In genomic region chr16:51110618-51111234, GRCh38 we compare ENCODE assay signal across 30 cellular contexts. TPM values are rescaled to one million over a fixed set of nuclear protein-coding genes. Genes with fewer than 3 reads are reported as not detected.
"Had no signal": no experiment of that assay in that cellular context is flagged by ENCODE, and none has a peak within 500 bp of the region (broad histone marks: within the 10 kb centered on the region; RNA-seq: fewer than 3 reads in every experiment).

No MANE protein-coding gene starts in this region.

- FAIRE-seq: keratinocyte, pancreas had no signal

- ATAC-seq: heart right ventricle; left cardiac atrium; left lung; natural killer cell; pancreas; right cardiac atrium; stimulated activated naive B cell treated with anti-CD40 and anti-IgM and Interleukin-4, amounts not matched to agents 10 μg/mL and 1 μg/mL and 100 μg/mL, for 72 hours; stimulated activated naive CD8-positive, alpha-beta T cell treated with anti-CD3 and anti-CD28 coated beads, Interleukin-15, Interleukin-2, amounts not matched to agents 100 U/mL and 50 U/mL, for 24 hours had no signal

- H3K4me3 ChIP-seq: heart right ventricle, left lung, lung, pancreas, prostate gland, sigmoid colon, stomach, testis, thyroid gland, transverse colon, upper lobe of left lung had no signal

- H3K36me3 ChIP-seq: heart right ventricle, left lung, pancreas, prostate gland, sigmoid colon, stomach, thyroid gland, transverse colon, upper lobe of left lung had no signal

- H3K27ac ChIP-seq: heart right ventricle, left lung, pancreas, prostate gland, sigmoid colon, stomach, testis, thyroid gland, transverse colon, upper lobe of left lung had no signal

- H3K4me1 ChIP-seq: left lung, pancreas, prostate gland, sigmoid colon, thyroid gland, upper lobe of left lung had no signal

- DNase-seq: heart right ventricle; hippocampal formation; kidney glomerular epithelial cell; left cardiac atrium; left lung; mesendoderm; naive B cell; natural killer cell; nucleus accumbens; pancreas; posterior cingulate gyrus; retina; right cardiac atrium; sigmoid colon; stimulated activated CD4-positive, alpha-beta T cell treated with anti-CD3 and anti-CD28 coated beads, Interleukin-12 subunit alpha, Interleukin-12 subunit beta, amount 100 ng/mL, for 4 hours; stimulated activated CD4-positive, alpha-beta T cell treated with anti-CD3 and anti-CD28 coated beads, Interleukin-15, amount 100 ng/mL, for 24 hours; stimulated activated CD4-positive, alpha-beta T cell treated with anti-CD3 and anti-CD28 coated beads, Interleukin-2, amount 100 ng/mL, for 24 hours; stimulated activated CD4-positive, alpha-beta T cell treated with anti-CD3 and anti-CD28 coated beads, Interleukin-4, amount 100 ng/mL, for 1 hour; stimulated activated naive B cell treated with anti-CD40 and anti-IgM and Interleukin-4, amounts not matched to agents 10 μg/mL and 1 μg/mL and 100 μg/mL, for 72 hours; stimulated activated naive CD8-positive, alpha-beta T cell treated with anti-CD3 and anti-CD28 coated beads, Interleukin-15, Interleukin-2, amounts not matched to agents 100 U/mL and 50 U/mL, for 24 hours; stomach; testis; transverse colon; upper lobe of left lung had no signal

- H3K9me3 ChIP-seq: heart right ventricle, left lung, pancreas, prostate gland, sigmoid colon, testis, thyroid gland, transverse colon, upper lobe of left lung had no signal

- H3K27me3 ChIP-seq: testis, thyroid gland had no signal

RNA-seq across cellular contexts. Expression of gene SALL1, which starts 40.3 kb away (rescaled TPM):
- total RNA-seq: left lung, mononuclear cell, natural killer cell, sigmoid colon, skeletal muscle tissue had no signal
- polyA plus RNA-seq: keratinocyte, lung had no signal
